ENCODE assay signal across 8 cellular contexts in the genomic region with DNA sequence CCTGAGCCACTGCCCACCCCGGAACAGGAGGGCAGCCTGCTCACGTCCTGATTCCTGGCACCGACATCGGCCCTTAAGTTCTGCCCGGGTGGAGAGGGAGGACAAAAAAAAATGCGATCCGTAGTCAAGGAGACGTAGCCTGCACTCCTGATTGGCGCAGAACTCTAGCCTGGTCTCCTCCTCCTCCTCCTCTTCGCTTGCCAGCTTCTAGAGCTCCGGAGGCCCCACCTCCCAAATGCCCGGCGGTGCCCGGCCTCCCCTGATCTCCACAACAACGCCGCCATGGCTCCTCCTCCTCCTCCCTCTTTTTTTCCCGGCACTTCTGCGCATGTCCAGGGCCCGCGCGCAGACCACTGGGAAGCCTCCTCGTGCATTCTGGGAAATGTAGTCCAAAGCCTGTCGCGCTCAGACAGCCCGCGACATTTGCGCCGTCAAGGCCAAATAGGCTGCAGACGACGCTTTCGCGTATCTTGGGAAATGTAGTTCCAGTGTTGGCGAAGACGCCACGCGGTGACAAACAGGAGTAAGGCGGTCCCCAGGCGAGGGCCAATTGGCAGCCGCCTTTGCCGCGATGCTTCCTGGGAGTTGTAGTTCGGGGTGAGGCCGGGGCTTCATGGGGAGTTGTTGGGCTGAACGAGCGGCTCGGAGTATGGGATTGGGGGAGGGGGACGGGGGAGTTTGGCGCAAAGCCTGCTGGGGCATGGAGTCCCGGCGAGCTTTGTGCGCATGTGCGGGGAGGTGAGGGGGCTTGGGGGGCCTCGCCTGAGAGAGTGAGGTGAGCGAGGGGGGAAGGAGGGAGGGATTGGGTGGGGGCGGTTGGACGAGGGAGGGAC. TPM values are rescaled to one million over a fixed set of nuclear protein-coding genes. Genes with fewer than 3 reads are reported as not detected.
A peak's percentile ranks its signal among the peaks of the same experiment; 100 is the strongest.
DNase-seq lines count a peak whose midpoint lies in the region; ATAC-seq and TF ChIP-seq lines count a peak whose summit lies in the region.

ZNF444 (plus strand) TSS at position 705 of the 833 bp plus-strand sequence. CDS start 5,625 bp downstream, outside the sequence.

- no peak for TF ChIP-seq POLR2A in NB4 (IDR thresholded peaks at IDR 0.05; ENCODE audit: extremely low read depth, insufficient read length)
- TF ChIP-seq POLR2A in gastroesophageal sphincter (IDR thresholded peaks at IDR 0.05), result peak; percentile 49 to 55

- H3K27me3 ChIP-seq in SK-N-SH (ENCODE audit: insufficient read depth), result no peaks in the 10 kb centered on the region
- H3K27me3 ChIP-seq in gastroesophageal sphincter, result no peaks in the 10 kb centered on the region
- no peaks in the 10 kb centered on the region for H3K27me3 ChIP-seq in neutrophil

- H3K27ac ChIP-seq in SK-N-SH (ENCODE audit: low read depth in 2 of 2, low read length in 1 of 2) (peak within 1 kb of the TSS; percentile 80 to 83), gastroesophageal sphincter (peak within 1 kb of the TSS; percentile 89 to 98 (median 94)), neutrophil (peak within 1 kb of the TSS; percentile 89)

- H3K4me3 Mint-ChIP-seq in HFFc6, result peak within 1 kb of the TSS; percentile 86

- WGBS in SK-N-SH (ENCODE audit: low lambda C conversion rate), result under 1% methylated on average over 38 of the region's 56 CpGs
- WGBS in gastroesophageal sphincter (ENCODE audit: low coverage in 1 of 2), 2 donors, result 0% methylated on average over 1 to 18 of the region's 56 CpGs

- H3K36me3 ChIP-seq in SK-N-SH (replicated peaks in 1 of 2; ENCODE audit: control insufficient read depth in 1 of 2, insufficient read depth in 2 of 2, low read length in 1 of 2), result peaks cover 0 to 3% of the 10 kb centered on the region in 2 experiments
- H3K36me3 ChIP-seq in gastroesophageal sphincter, result peaks cover 0 to 5% of the 10 kb centered on the region in 2 donors
- no peaks in the 10 kb centered on the region for H3K36me3 ChIP-seq in neutrophil

- no peak; a peak in 1 of 4 replicates for TF ChIP-seq EP300 in SK-N-SH (IDR thresholded peaks at IDR 0.05; ENCODE audit: borderline replicate concordance in 1 of 2, low read depth in 1 of 2, low read length in 1 of 2)
- TF ChIP-seq EP300 in gastroesophageal sphincter (IDR thresholded peaks at IDR 0.05), result no peak

- peaks cover 7 to 21% of the 10 kb centered on the region in 2 experiments; a peak in 3 of 4 replicates for H3K4me1 ChIP-seq in SK-N-SH (ENCODE audit: control insufficient read depth in 1 of 2, insufficient read depth in 2 of 2, low read depth in 1 of 2, low read length in 1 of 2)
- peaks cover 0 to 74% (median 7%) of the 10 kb centered on the region in 3 donors for H3K4me1 ChIP-seq in gastroesophageal sphincter
- peaks cover 47 to 48% of the 10 kb centered on the region in 2 experiments for H3K4me1 ChIP-seq in neutrophil (ENCODE audit: control insufficient read depth in 1 of 2, insufficient read depth in 1 of 2, low read depth in 1 of 2, low read length in 1 of 2)

- ATAC-seq in gastroesophageal sphincter, result peak; percentile 94

- no peaks in the 10 kb centered on the region for H4K20me1 ChIP-seq in SK-N-SH (ENCODE audit: insufficient read depth)

- H3K4me2 ChIP-seq in SK-N-SH, result peak within 1 kb of the TSS; percentile 88

- CTCF ChIA-PET in SK-N-SH (lab: Yijun Ruan, JAX), result interaction anchor here (0.9 to 1.5 kb wide), 4 partner anchors 9 to 64 kb away, joined by 3 to 4 read pairs (median 3); no protein-coding TSS in a partner anchor

- H3K9me3 Mint-ChIP-seq in HFFc6, result no peaks in the 10 kb centered on the region

- no peaks in the 10 kb centered on the region for H3K9me2 ChIP-seq in SK-N-SH

- TF ChIP-seq CTCF in HFFc6 (IDR thresholded peaks at IDR 0.05) (no peak), NB4 (IDR thresholded peaks at IDR 0.05; ENCODE audit: low read depth, low read length) (no peak), SK-N-SH (IDR thresholded peaks at IDR 0.05) (no peak), gastroesophageal sphincter (IDR thresholded peaks at IDR 0.05) (no peak), neutrophil (IDR thresholded peaks at IDR 0.05) (peak; percentile 35)

- H3F3A ChIP-seq in SK-N-SH (replicated peaks; ENCODE audit: insufficient read depth), result no peaks in the 10 kb centered on the region

- no peak for TF ChIP-seq RAD21 in SK-N-SH (IDR thresholded peaks at IDR 0.05; ENCODE audit: low read length)

- no peaks in the 10 kb centered on the region for H3K9me3 ChIP-seq in SK-N-SH
- no peaks in the 10 kb centered on the region for H3K9me3 ChIP-seq in gastroesophageal sphincter
- H3K9me3 ChIP-seq in neutrophil, result no peaks in the 10 kb centered on the region

- peaks cover 22% of the 10 kb centered on the region for H3K4me1 Mint-ChIP-seq in HFFc6 (ENCODE audit: low read depth)

- POLR2A ChIA-PET in SK-N-SH (lab: Yijun Ruan, JAX), result interaction anchor here (0.7 to 2.5 kb wide), 2 partner anchors 20 to 21 kb away, joined by 3 to 8 read pairs; no protein-coding TSS in a partner anchor

- peak within 1 kb of the TSS; percentile 88 for H2AFZ ChIP-seq in SK-N-SH (ENCODE audit: low read depth)

- H3K4me3 ChIP-seq in NB4 (ENCODE audit: low read depth, low read length), result peak within 1 kb of the TSS; percentile 68
- peak within 1 kb of the TSS; percentile 63 to 68 for H3K4me3 ChIP-seq in SK-N-SH (ENCODE audit: low read depth in 2 of 2, low read length in 1 of 2)
- H3K4me3 ChIP-seq in gastroesophageal sphincter, result peak within 1 kb of the TSS; percentile 66 to 86
- H3K4me3 ChIP-seq in neutrophil (ENCODE audit: low read depth in 1 of 2, low read length in 1 of 2), result peak within 1 kb of the TSS; percentile 69 to 84

- DNase-seq in GM04503 (ENCODE audit: low read depth) (peak; percentile 98), HFFc6 (peak; percentile 99), NB4 (ENCODE audit: low read depth) (peak; percentile 95), SK-N-SH (peak; percentile 96), superior temporal gyrus (ENCODE audit: extremely low spot score) (peak; percentile 100)
- DNase-seq in activated naive CD4-positive, alpha-beta T cell treated with anti-CD3 and anti-CD28 coated beads, Interleukin-2, amount 50 U/mL, for 16 hours, result peak; percentile 100

- H3K27me3 Mint-ChIP-seq in HFFc6 (ENCODE audit: insufficient read depth), result peaks cover 2% of the 10 kb centered on the region; the same call in 1 of the 2 replicates

- peaks cover 34% of the 10 kb centered on the region for H3K79me2 ChIP-seq in SK-N-SH (ENCODE audit: insufficient read depth)

- no peaks in the 10 kb centered on the region; the same call in 1 of the 2 replicates for H3K36me3 Mint-ChIP-seq in HFFc6 (ENCODE audit: low read depth)

- peak within 1 kb of the TSS; percentile 97 for H3K27ac Mint-ChIP-seq in HFFc6

- peak within 1 kb of the TSS; percentile 72 for H3K9ac ChIP-seq in SK-N-SH

TF ChIP-seq in SK-N-SH, 30 proteins besides CTCF, POLR2A, EP300 and RAD21 (continues in another document):
- TF ChIP-seq JUND (IDR thresholded peaks at IDR 0.05), result no peak
- peak; percentile 33 for TF ChIP-seq ELF1 (IDR thresholded peaks at IDR 0.05)
- no peak for TF ChIP-seq USF2 (IDR thresholded peaks at IDR 0.05; ENCODE audit: borderline replicate concordance, low read depth, low read length)
- TF ChIP-seq NRF1 (IDR thresholded peaks at IDR 0.05; ENCODE audit: low read depth, low read length), result peak; percentile 84
- peak; percentile 98 for TF ChIP-seq CHD2 (IDR thresholded peaks at IDR 0.05; ENCODE audit: low read length, partially characterized antibody)
- no peak for TF ChIP-seq RCOR1 (IDR thresholded peaks at IDR 0.05; ENCODE audit: low read length)
- TF ChIP-seq, protein P1, sequence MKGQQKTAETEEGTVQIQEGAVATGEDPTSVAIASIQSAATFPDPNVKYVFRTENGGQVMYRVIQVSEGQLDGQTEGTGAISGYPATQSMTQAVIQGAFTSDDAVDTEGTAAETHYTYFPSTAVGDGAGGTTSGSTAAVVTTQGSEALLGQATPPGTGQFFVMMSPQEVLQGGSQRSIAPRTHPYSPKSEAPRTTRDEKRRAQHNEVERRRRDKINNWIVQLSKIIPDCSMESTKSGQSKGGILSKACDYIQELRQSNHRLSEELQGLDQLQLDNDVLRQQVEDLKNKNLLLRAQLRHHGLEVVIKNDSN (IDR thresholded peaks at IDR 0.05; ENCODE audit: borderline replicate concordance, low read depth), result peak; percentile 37; the same call in 1 of the 2 replicates
- TF ChIP-seq MAX (IDR thresholded peaks at IDR 0.05; ENCODE audit: low read depth), result peak; percentile 53; the same call in 1 of the 2 replicates
- TF ChIP-seq GATA2 (CRISPR knock-in tag; IDR thresholded peaks at IDR 0.05), result no peak
- TF ChIP-seq, protein P2, sequence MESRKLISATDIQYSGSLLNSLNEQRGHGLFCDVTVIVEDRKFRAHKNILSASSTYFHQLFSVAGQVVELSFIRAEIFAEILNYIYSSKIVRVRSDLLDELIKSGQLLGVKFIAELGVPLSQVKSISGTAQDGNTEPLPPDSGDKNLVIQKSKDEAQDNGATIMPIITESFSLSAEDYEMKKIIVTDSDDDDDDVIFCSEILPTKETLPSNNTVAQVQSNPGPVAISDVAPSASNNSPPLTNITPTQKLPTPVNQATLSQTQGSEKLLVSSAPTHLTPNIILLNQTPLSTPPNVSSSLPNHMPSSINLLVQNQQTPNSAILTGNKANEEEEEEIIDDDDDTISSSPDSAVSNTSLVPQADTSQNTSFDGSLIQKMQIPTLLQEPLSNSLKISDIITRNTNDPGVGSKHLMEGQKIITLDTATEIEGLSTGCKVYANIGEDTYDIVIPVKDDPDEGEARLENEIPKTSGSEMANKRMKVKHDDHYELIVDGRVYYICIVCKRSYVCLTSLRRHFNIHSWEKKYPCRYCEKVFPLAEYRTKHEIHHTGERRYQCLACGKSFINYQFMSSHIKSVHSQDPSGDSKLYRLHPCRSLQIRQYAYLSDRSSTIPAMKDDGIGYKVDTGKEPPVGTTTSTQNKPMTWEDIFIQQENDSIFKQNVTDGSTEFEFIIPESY (IDR thresholded peaks at IDR 0.05; ENCODE audit: borderline replicate concordance, low read depth), result peak; percentile 93
- no peak for TF ChIP-seq NFIC (IDR thresholded peaks at IDR 0.05; ENCODE audit: borderline replicate concordance)
- no peak for TF ChIP-seq SMC3 (IDR thresholded peaks at IDR 0.05; ENCODE audit: low read depth, low read length)

RNA-seq across cellular contexts. Expression of gene ZNF444, which starts in this region (rescaled TPM):
- total RNA-seq in HFFc6 (2021; fragmentation: NEBNext Ultra II Directional; extraction: Animal tissue kit (Norgen Biotek cat#: 25700)), result 10 to 100 TPM; 20.6 to 28.4 (median 22.5) TPM
- 21.8 and 23.2 TPM in 2 replicates for polyA plus RNA-seq in SK-N-SH (2012; rRNA removed)
- polyA plus RNA-seq in SK-N-SH (2012; cell fraction: cytosol; rRNA removed), result 9.6 and 13.9 TPM in 2 replicates
- 68.1 and 90.5 TPM in 2 replicates for polyA plus RNA-seq in SK-N-SH (2012; cell fraction: nucleus; rRNA removed)
- 10 to 100 TPM; 36.2 to 57.9 (median 41.3) TPM for total RNA-seq in gastroesophageal sphincter

Comparison
In these comparisons a context has a peak if more than half of its experiments do, and no peak if none do; other contexts are left out.
1. Peak in every context shown above with its lines: DNase-seq, ATAC-seq, H3K4me3 ChIP-seq and H3K27ac ChIP-seq.